1 cellular context compared by ENCODE assay signal in the genomic region with DNA sequence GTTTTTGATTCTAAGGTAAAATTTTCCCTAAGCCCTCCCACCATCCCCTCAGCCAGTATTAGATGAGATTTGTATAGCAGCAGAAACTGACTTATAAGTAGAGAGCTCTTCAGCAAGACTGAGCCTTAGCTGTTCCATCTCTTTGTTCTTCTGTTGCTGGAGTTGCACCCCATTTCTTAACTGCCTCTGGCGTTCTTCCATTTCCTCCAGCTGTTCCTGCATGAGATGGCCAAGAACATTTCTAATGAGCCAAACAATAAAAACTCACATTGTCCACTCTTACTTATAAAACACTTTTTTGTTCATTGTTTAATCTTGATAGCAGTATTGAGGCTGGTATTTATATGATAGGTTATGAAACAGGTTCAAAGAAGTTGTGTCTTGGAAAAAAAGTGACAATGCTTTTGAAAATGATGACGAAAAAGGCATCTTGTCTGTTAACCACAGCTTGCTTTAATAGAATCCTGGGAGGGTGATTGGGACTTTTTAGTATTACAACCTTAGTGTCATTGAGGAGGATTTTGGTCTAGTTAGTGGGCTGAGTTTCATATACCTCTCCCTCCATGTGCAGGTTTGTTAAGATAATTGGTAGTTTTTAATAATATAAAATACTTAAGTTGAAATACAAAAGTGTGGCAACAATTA.
TF ChIP-seq lines count a peak whose summit lies in the region.

No MANE protein-coding gene starts in this region.

TF ChIP-seq in endothelial cell of umbilical vein, 7 proteins besides CTCF, POLR2A, EP300 and RAD21:
- TF ChIP-seq, protein P1, sequence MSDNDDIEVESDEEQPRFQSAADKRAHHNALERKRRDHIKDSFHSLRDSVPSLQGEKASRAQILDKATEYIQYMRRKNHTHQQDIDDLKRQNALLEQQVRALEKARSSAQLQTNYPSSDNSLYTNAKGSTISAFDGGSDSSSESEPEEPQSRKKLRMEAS (IDR thresholded peaks at IDR 0.05; ENCODE audit: insufficient read depth, insufficient read length) = no peak
- no peak for TF ChIP-seq JUN (IDR thresholded peaks at IDR 0.05; ENCODE audit: borderline replicate concordance, insufficient read depth, insufficient read length, low read depth)
- TF ChIP-seq MYC (IDR thresholded peaks at IDR 0.05; ENCODE audit: low read depth, low read length) = no peak
- TF ChIP-seq EZH2 (IDR thresholded peaks at IDR 0.05; ENCODE audit: borderline replicate concordance, low read depth, low read length, severe bottlenecking) = no peak
- TF ChIP-seq POLR2AphosphoS5 (IDR thresholded peaks at IDR 0.05; ENCODE audit: insufficient read depth, low read depth, low read length) = no peak
- TF ChIP-seq GATA2 (IDR thresholded peaks at IDR 0.05; ENCODE audit: insufficient read depth, insufficient read length, low read depth, low read length) = no peak
- TF ChIP-seq FOS (IDR thresholded peaks at IDR 0.05; ENCODE audit: borderline replicate concordance, insufficient read depth, low read length) = no peak
